ENCODE assay signal across 8 cellular contexts in the genomic region with DNA sequence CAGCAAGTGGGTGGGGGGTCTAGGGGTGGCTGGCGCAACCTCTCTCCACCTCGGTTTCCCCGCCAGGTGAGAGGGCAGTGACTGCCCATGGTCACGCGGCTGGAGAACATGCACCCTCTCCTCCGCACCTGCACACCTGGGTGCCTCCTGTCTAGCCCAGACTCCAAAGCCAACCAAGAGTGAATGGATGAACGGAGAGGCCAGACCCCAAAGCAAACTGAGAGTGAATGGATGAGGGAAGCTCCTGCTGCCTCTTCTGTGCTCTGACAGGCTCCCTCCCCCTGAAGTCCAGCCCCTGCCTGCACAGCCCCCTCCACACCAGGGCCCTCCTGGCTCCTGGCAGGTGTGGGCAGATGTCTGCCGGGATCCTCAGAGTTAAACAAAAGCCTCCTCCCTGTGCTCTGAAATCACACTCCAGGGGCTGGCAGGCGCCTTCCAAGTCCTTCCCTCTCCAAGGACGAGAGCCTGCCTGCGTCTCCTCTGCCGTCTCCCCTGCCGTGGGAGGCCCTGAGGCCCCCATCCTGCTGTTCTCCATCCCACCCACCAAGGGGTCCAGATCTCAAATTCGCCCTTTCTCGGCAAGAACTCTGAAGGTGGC. TPM values are rescaled to one million over a fixed set of nuclear protein-coding genes. Genes with fewer than 3 reads are reported as not detected.
DNase-seq lines count a peak whose midpoint lies in the region; ATAC-seq and TF ChIP-seq lines count a peak whose summit lies in the region.

No MANE protein-coding gene starts in this region.

- H3K9me3 Mint-ChIP-seq in activated CD8-positive, alpha-beta T cell treated with anti-CD3 and anti-CD28 coated beads for 36 hours = no peaks in the 10 kb centered on the region
- H3K9me3 Mint-ChIP-seq in stimulated activated naive CD8-positive, alpha-beta T cell treated with anti-CD3 and anti-CD28 coated beads, Interleukin-15, amount 100 ng/mL, for 72 hours = no peaks in the 10 kb centered on the region

- H3K4me1 ChIP-seq in Karpas-422 (ENCODE audit: low read length) = peaks cover 11% of the 10 kb centered on the region
- no peaks in the 10 kb centered on the region for H3K4me1 ChIP-seq in iPS-18a (ENCODE audit: control insufficient read depth, low read depth, low read length)

- peak overlapping the region; percentile 94 for H3K4me2 ChIP-seq in Karpas-422 (ENCODE audit: low read depth, low read length, poor library complexity, severe bottlenecking)

- no peak for ATAC-seq in activated CD8-positive, alpha-beta T cell treated with anti-CD3 and anti-CD28 coated beads for 36 hours
- no peak for ATAC-seq in stimulated activated naive CD8-positive, alpha-beta T cell treated with anti-CD3 and anti-CD28 coated beads, Interleukin-15, amount 100 ng/mL, for 72 hours
- ATAC-seq in GM18907 (IDR thresholded peaks at IDR 0.05; ENCODE audit: unreplicated experiment) (no peak), HG03457 (IDR thresholded peaks at IDR 0.05; ENCODE audit: unreplicated experiment) (no peak), HG03460 (IDR thresholded peaks at IDR 0.05; ENCODE audit: unreplicated experiment) (no peak)

- H3K79me2 ChIP-seq in Karpas-422 (ENCODE audit: low read length) = peaks cover 58% of the 10 kb centered on the region

- H3K9ac ChIP-seq in Karpas-422 (ENCODE audit: low read length) = no peak overlapping the region
- no peak overlapping the region for H3K9ac ChIP-seq in iPS-18a (ENCODE audit: low read length)

- peak overlapping the region; percentile 56 for H3K27ac Mint-ChIP-seq in activated CD8-positive, alpha-beta T cell treated with anti-CD3 and anti-CD28 coated beads for 36 hours
- H3K27ac Mint-ChIP-seq in stimulated activated naive CD8-positive, alpha-beta T cell treated with anti-CD3 and anti-CD28 coated beads, Interleukin-15, amount 100 ng/mL, for 72 hours = peak overlapping the region; percentile 21 to 22

- CTCF ChIA-PET in activated CD8-positive, alpha-beta T cell treated with anti-CD3 and anti-CD28 coated beads for 36 hours (lab: Charles Lee) = no interaction called here

- intact Hi-C loops in activated CD8-positive, alpha-beta T cell treated with anti-CD3 and anti-CD28 coated beads for 36 hours (cut with micrococcal nuclease) = no loop called here

- H4K20me1 ChIP-seq in Karpas-422 (ENCODE audit: insufficient read depth, low read depth, low read length) = no peaks in the 10 kb centered on the region; the same call in 1 of the 2 replicates

- no peak for TF ChIP-seq CTCF in activated CD8-positive, alpha-beta T cell treated with anti-CD3 and anti-CD28 coated beads for 36 hours (IDR thresholded peaks at IDR 0.05)

- H3K4me3 Mint-ChIP-seq in activated CD8-positive, alpha-beta T cell treated with anti-CD3 and anti-CD28 coated beads for 36 hours = peak overlapping the region; percentile 87
- H3K4me3 Mint-ChIP-seq in stimulated activated naive CD8-positive, alpha-beta T cell treated with anti-CD3 and anti-CD28 coated beads, Interleukin-15, amount 100 ng/mL, for 72 hours = peak overlapping the region; percentile 86 to 92

- H3K27me3 ChIP-seq in Karpas-422 (ENCODE audit: low read length) (no peaks in the 10 kb centered on the region), iPS-18a (ENCODE audit: control insufficient read depth, insufficient read depth, low read length) (no peaks in the 10 kb centered on the region)

- POLR2A ChIA-PET in activated CD8-positive, alpha-beta T cell treated with anti-CD3 and anti-CD28 coated beads for 36 hours (lab: Charles Lee) = no interaction called here

- H3K9me2 ChIP-seq in Karpas-422 (replicated peaks; ENCODE audit: insufficient read depth, low read length) = no peaks in the 10 kb centered on the region

- no peak overlapping the region for H2AFZ ChIP-seq in Karpas-422 (ENCODE audit: low read length)

- H3K27me3 Mint-ChIP-seq in activated CD8-positive, alpha-beta T cell treated with anti-CD3 and anti-CD28 coated beads for 36 hours = no peaks in the 10 kb centered on the region
- H3K27me3 Mint-ChIP-seq in stimulated activated naive CD8-positive, alpha-beta T cell treated with anti-CD3 and anti-CD28 coated beads, Interleukin-15, amount 100 ng/mL, for 72 hours = no peaks in the 10 kb centered on the region

- peaks cover 39% of the 10 kb centered on the region for H3K4me1 Mint-ChIP-seq in activated CD8-positive, alpha-beta T cell treated with anti-CD3 and anti-CD28 coated beads for 36 hours (ENCODE audit: low read depth)
- H3K4me1 Mint-ChIP-seq in stimulated activated naive CD8-positive, alpha-beta T cell treated with anti-CD3 and anti-CD28 coated beads, Interleukin-15, amount 100 ng/mL, for 72 hours = peaks cover 61% of the 10 kb centered on the region

- peaks cover 8% of the 10 kb centered on the region for H3K36me3 Mint-ChIP-seq in activated CD8-positive, alpha-beta T cell treated with anti-CD3 and anti-CD28 coated beads for 36 hours (ENCODE audit: low read depth)

- no peak for DNase-seq in Karpas-422
- DNase-seq in activated CD8-positive, alpha-beta T cell treated with anti-CD3 and anti-CD28 coated beads for 36 hours = no peak
- no peak for DNase-seq in stimulated activated naive CD8-positive, alpha-beta T cell treated with anti-CD3 and anti-CD28 coated beads, Interleukin-15, amount 100 ng/mL, for 72 hours
- DNase-seq in NK-92 treated with Interleukin-12 subunit alpha and Interleukin-12 subunit beta, amount 100 ng/mL, for 24 hours (lab: John Stamatoyannopoulos, UW) = no peak

- peaks cover 3% of the 10 kb centered on the region; the same call in 1 of the 2 replicates for H3K36me3 ChIP-seq in Karpas-422 (ENCODE audit: insufficient read depth, low read length)
- H3K36me3 ChIP-seq in iPS-18a (ENCODE audit: control insufficient read depth, low read depth, low read length) = no peaks in the 10 kb centered on the region

- H3K27ac ChIP-seq in Karpas-422 (ENCODE audit: low read length) (no peak overlapping the region), iPS-18a (ENCODE audit: low read length) (no peak overlapping the region)

- H3K9me3 ChIP-seq in Karpas-422 (ENCODE audit: low read length) (no peaks in the 10 kb centered on the region; the same call in 1 of the 2 replicates), iPS-18a (ENCODE audit: control insufficient read depth, low read depth, low read length) (no peaks in the 10 kb centered on the region)

- no peak overlapping the region for H3K4me3 ChIP-seq in Karpas-422 (ENCODE audit: low read length)
- H3K4me3 ChIP-seq in iPS-18a (ENCODE audit: low read length) = peak overlapping the region; percentile 88

RNA-seq across cellular contexts. Expression of gene SBNO2, which starts 2.2 kb away (rescaled TPM):
- 7.9 and 17.1 TPM in 2 replicates for total RNA-seq in Karpas-422 (2014; rRNA removed; shearing (Covaris generic); ENCODE audit: low replicate concordance)
- 10 to 100 TPM; 41.7 to 42.0 TPM for total RNA-seq in activated CD8-positive, alpha-beta T cell treated with anti-CD3 and anti-CD28 coated beads for 36 hours

RNA-seq across cellular contexts. Expression of gene STK11, which starts 33.7 kb away (rescaled TPM):
- total RNA-seq in Karpas-422 (2014; rRNA removed; shearing (Covaris generic); ENCODE audit: low replicate concordance) = 40.3 and 102 TPM in 2 replicates
- total RNA-seq in activated CD8-positive, alpha-beta T cell treated with anti-CD3 and anti-CD28 coated beads for 36 hours = 10 to 100 TPM; 55.1 to 58.0 TPM
